ENCODE assay signal across 1 cellular context in genomic region chr3:122233109-122233952, GRCh38.
TF ChIP-seq lines count a peak whose summit lies in the region.

No MANE protein-coding gene starts in this region.

TF ChIP-seq in GM12878, 131 proteins besides CTCF, POLR2A, EP300 and RAD21 (continued from another document):
- TF ChIP-seq CUX1 (IDR thresholded peaks at IDR 0.05; ENCODE audit: insufficient replicate concordance, low read depth, low read length) (peak; percentile 35), WRNIP1 (IDR thresholded peaks at IDR 0.05; ENCODE audit: borderline replicate concordance, low read depth, low read length) (peak; percentile 84; the same call in 1 of the 2 replicates), EGR1 (IDR thresholded peaks at IDR 0.05; ENCODE audit: borderline replicate concordance in 1 of 2, low read depth in 2 of 2, low read length in 2 of 2) (no peak), ATF2 (IDR thresholded peaks at IDR 0.05; ENCODE audit: low read length) (peak; percentile 42), BCL11A (IDR thresholded peaks at IDR 0.05; ENCODE audit: low read depth, low read length) (peak; percentile 81), CREB1 (IDR thresholded peaks at IDR 0.05; ENCODE audit: low read depth) (0 out of 2 replicates have a peak, but pooled peaks have one; percentile 31), SPI1 (IDR thresholded peaks at IDR 0.05; ENCODE audit: borderline replicate concordance, insufficient read depth, low read depth, low read length) (peak; percentile 88), POLR2AphosphoS5 (IDR thresholded peaks at IDR 0.05; ENCODE audit: low read length) (peak; percentile 53), SMARCA5 (IDR thresholded peaks at IDR 0.05) (peak; percentile 34; the same call in 1 of the 2 replicates), GATAD2B (conservative IDR thresholded peaks at IDR 0.05; ENCODE audit: low read depth) (peak; percentile 82), CHD2 (IDR thresholded peaks at IDR 0.05; ENCODE audit: borderline replicate concordance, low read depth, low read length) (no peak), PKNOX1 (IDR thresholded peaks at IDR 0.05) (peak; percentile 24; the same call in 1 of the 2 replicates), KDM1A (IDR thresholded peaks at IDR 0.05; ENCODE audit: borderline replicate concordance) (no peak), NFIC (IDR thresholded peaks at IDR 0.05; ENCODE audit: low read depth, low read length) (peak; percentile 69; the same call in 1 of the 2 replicates), IKZF1 (conservative IDR thresholded peaks at IDR 0.05) (peak; percentile 92), MTA3 (IDR thresholded peaks at IDR 0.05; ENCODE audit: borderline replicate concordance, low read length) (peak; percentile 49; the same call in 1 of the 2 replicates), PAX5 (IDR thresholded peaks at IDR 0.05; ENCODE audit: borderline replicate concordance, low read depth, low read length) (peak; percentile 34; the same call in 1 of the 2 replicates), RCOR1 (conservative IDR thresholded peaks at IDR 0.05; ENCODE audit: low read depth, low read length) (peak; percentile 86; the same call in 1 of the 2 replicates), TCF12 (IDR thresholded peaks at IDR 0.05; ENCODE audit: low read depth, low read length) (no peak), BMI1 (IDR thresholded peaks at IDR 0.05; ENCODE audit: borderline replicate concordance) (peak; percentile 51; the same call in 1 of the 2 replicates), SIN3A (IDR thresholded peaks at IDR 0.05; ENCODE audit: low read depth, low read length) (no peak), BHLHE40 (IDR thresholded peaks at IDR 0.05; ENCODE audit: borderline replicate concordance in 1 of 2, low read depth in 2 of 2, low read length in 1 of 2) (peak; percentile 73 to 78), MEF2B (IDR thresholded peaks at IDR 0.05; ENCODE audit: partially characterized antibody, poor library complexity, severe bottlenecking) (peak; percentile 79), STAT3 (IDR thresholded peaks at IDR 0.05; ENCODE audit: low read depth, low read length) (peak; percentile 44; the same call in 1 of the 2 replicates), SP1 (IDR thresholded peaks at IDR 0.05; ENCODE audit: low read depth, low read length) (peak; percentile 11), CHD4 (IDR thresholded peaks at IDR 0.05) (no peak), ZNF384 (IDR thresholded peaks at IDR 0.05; ENCODE audit: borderline replicate concordance, low read depth, low read length) (no peak), LARP7 (IDR thresholded peaks at IDR 0.05) (0 out of 2 replicates have a peak, but pooled peaks have one; percentile 46), ETV6 (conservative IDR thresholded peaks at IDR 0.05 in 1 of 2, IDR thresholded peaks at IDR 0.05 in 1 of 2; ENCODE audit: borderline replicate concordance in 1 of 2, low read depth in 1 of 2) (no peak), MLLT1 (IDR thresholded peaks at IDR 0.05) (peak; percentile 93), RELB (IDR thresholded peaks at IDR 0.05; ENCODE audit: low read depth) (peak; percentile 88), NRF1 (conservative IDR thresholded peaks at IDR 0.05; ENCODE audit: low read depth, low read length) (no peak), IRF4 (IDR thresholded peaks at IDR 0.05; ENCODE audit: low read depth, low read length) (0 out of 2 replicates have a peak, but pooled peaks have one; percentile 40), POU2F2 (IDR thresholded peaks at IDR 0.05; ENCODE audit: borderline replicate concordance, low read depth, low read length) (peak; percentile 58; the same call in 1 of the 3 replicates), MTA2 (IDR thresholded peaks at IDR 0.05; ENCODE audit: low read depth) (peak; percentile 67), TBL1XR1 (IDR thresholded peaks at IDR 0.05; ENCODE audit: low read depth, low read length) (peak; percentile 48; the same call in 1 of the 2 replicates), RUNX3 (IDR thresholded peaks at IDR 0.05; ENCODE audit: low read length) (peak; percentile 96), DPF2 (IDR thresholded peaks at IDR 0.05) (peak; percentile 88), JUNB (IDR thresholded peaks at IDR 0.05) (0 out of 2 replicates have a peak, but pooled peaks have one; percentile 13), IKZF2 (IDR thresholded peaks at IDR 0.05) (peak; percentile 86 to 91), EED (IDR thresholded peaks at IDR 0.05; ENCODE audit: low read depth) (peak; percentile 65; the same call in 1 of the 2 replicates), ZNF687 (IDR thresholded peaks at IDR 0.05) (peak; percentile 66), ATF7 (IDR thresholded peaks at IDR 0.05; ENCODE audit: low read depth) (peak; percentile 48), NR2C1 (IDR thresholded peaks at IDR 0.05) (no peak), MYB (IDR thresholded peaks at IDR 0.05; ENCODE audit: borderline replicate concordance, low read depth, low read length) (0 out of 2 replicates have a peak, but pooled peaks have one; percentile 52), HDGF (IDR thresholded peaks at IDR 0.05) (peak; percentile 61), RBBP5 (conservative IDR thresholded peaks at IDR 0.05) (no peak), NR2C2 (IDR thresholded peaks at IDR 0.05; ENCODE audit: borderline replicate concordance, control insufficient read depth, insufficient read length, low read depth) (no peak)
